Comparison of ENCODE assay signal across 1 cellular context in genomic region chr5:147403659-147404640, GRCh38.
TF ChIP-seq lines count a peak whose summit lies in the region.

No MANE protein-coding gene starts in this region.

TF ChIP-seq in GM12878, 131 proteins besides CTCF, POLR2A, EP300 and RAD21 (continued from another document and continues in another):
- TF ChIP-seq USF1 (IDR thresholded peaks at IDR 0.05; ENCODE audit: borderline replicate concordance, extremely low read length, insufficient read depth, low read depth, low read length): no peak
- TF ChIP-seq PBX3 (IDR thresholded peaks at IDR 0.05; ENCODE audit: insufficient replicate concordance, low read depth, low read length): peak; percentile 14
- no peak for TF ChIP-seq SMAD1 (IDR thresholded peaks at IDR 0.05; ENCODE audit: low read depth, partially characterized antibody)
- no peak for TF ChIP-seq RB1 (IDR thresholded peaks at IDR 0.05; ENCODE audit: borderline replicate concordance)
- TF ChIP-seq MLLT1 (IDR thresholded peaks at IDR 0.05): 0 out of 2 replicates have a peak, but pooled peaks have one; percentile 31
- TF ChIP-seq SP1 (IDR thresholded peaks at IDR 0.05; ENCODE audit: low read depth, low read length): no peak
- no peak for TF ChIP-seq HDAC2 (IDR thresholded peaks at IDR 0.05)
- TF ChIP-seq E2F8 (IDR thresholded peaks at IDR 0.05; ENCODE audit: low read depth, partially characterized antibody): no peak
- peak; percentile 70; the same call in 1 of the 2 replicates for TF ChIP-seq TCF3 (IDR thresholded peaks at IDR 0.05; ENCODE audit: borderline replicate concordance, insufficient read depth, low read depth, low read length)
- TF ChIP-seq NFYA (IDR thresholded peaks at IDR 0.05; ENCODE audit: borderline replicate concordance, low read depth, low read length): no peak
- no peak for TF ChIP-seq KLF5 (IDR thresholded peaks at IDR 0.05; ENCODE audit: partially characterized antibody)
- peak; percentile 71 for TF ChIP-seq NBN (IDR thresholded peaks at IDR 0.05)
- 0 out of 2 replicates have a peak, but pooled peaks have one; percentile 55 for TF ChIP-seq IRF4 (IDR thresholded peaks at IDR 0.05; ENCODE audit: low read depth, low read length)
- no peak for TF ChIP-seq ESRRA (IDR thresholded peaks at IDR 0.05; ENCODE audit: low read length)
- TF ChIP-seq SIX5 (IDR thresholded peaks at IDR 0.05; ENCODE audit: low read depth, low read length, severe bottlenecking): no peak
- TF ChIP-seq SUPT20H (IDR thresholded peaks at IDR 0.05; ENCODE audit: borderline replicate concordance, control insufficient read depth, low read depth, low read length): no peak
- no peak for TF ChIP-seq SMARCA5 (IDR thresholded peaks at IDR 0.05)
- TF ChIP-seq PML (IDR thresholded peaks at IDR 0.05; ENCODE audit: low read length): no peak
- no peak for TF ChIP-seq E2F4 (IDR thresholded peaks at IDR 0.05; ENCODE audit: low read depth, low read length)
- TF ChIP-seq BMI1 (IDR thresholded peaks at IDR 0.05; ENCODE audit: borderline replicate concordance): no peak
- no peak for TF ChIP-seq SREBF2 (IDR thresholded peaks at IDR 0.05; ENCODE audit: low read length)
- no peak for TF ChIP-seq REST (IDR thresholded peaks at IDR 0.05; ENCODE audit: low read depth, low read length)
- TF ChIP-seq RBBP5 (conservative IDR thresholded peaks at IDR 0.05): no peak
- TF ChIP-seq ZBTB33 (IDR thresholded peaks at IDR 0.05): no peak
- no peak for TF ChIP-seq EGR1 (IDR thresholded peaks at IDR 0.05; ENCODE audit: borderline replicate concordance in 1 of 2, low read depth in 2 of 2, low read length in 2 of 2)
- TF ChIP-seq CHD2 (IDR thresholded peaks at IDR 0.05; ENCODE audit: borderline replicate concordance, low read depth, low read length): 0 out of 2 replicates have a peak, but pooled peaks have one; percentile 52
- TF ChIP-seq NKRF (conservative IDR thresholded peaks at IDR 0.05): no peak
- no peak; the same call in 2 of the 3 replicates for TF ChIP-seq POU2F2 (IDR thresholded peaks at IDR 0.05; ENCODE audit: borderline replicate concordance, low read depth, low read length)
- no peak for TF ChIP-seq FOXK2 (IDR thresholded peaks at IDR 0.05)
- no peak for TF ChIP-seq POLR2AphosphoS2 (IDR thresholded peaks at IDR 0.05; ENCODE audit: low read depth, low read length)
- no peak for TF ChIP-seq ATF3 (IDR thresholded peaks at IDR 0.05; ENCODE audit: borderline replicate concordance, extremely low read depth, low read depth, low read length)
- TF ChIP-seq FOXM1 (IDR thresholded peaks at IDR 0.05; ENCODE audit: low read depth, low read length): peak; percentile 50; the same call in 1 of the 2 replicates
- no peak for TF ChIP-seq SIN3A (IDR thresholded peaks at IDR 0.05; ENCODE audit: low read depth, low read length)
- TF ChIP-seq SKIL (IDR thresholded peaks at IDR 0.05; ENCODE audit: low read depth, poor library complexity, severe bottlenecking): peak; percentile 88
- TF ChIP-seq GATAD2B (conservative IDR thresholded peaks at IDR 0.05; ENCODE audit: low read depth): peak; percentile 70
- TF ChIP-seq HSF1 (IDR thresholded peaks at IDR 0.05; ENCODE audit: low read depth, low read length): no peak
- TF ChIP-seq CBFB (IDR thresholded peaks at IDR 0.05; ENCODE audit: low read depth): peak; percentile 55; the same call in 1 of the 2 replicates
- no peak for TF ChIP-seq RFX5 (IDR thresholded peaks at IDR 0.05; ENCODE audit: low read depth, low read length)
- TF ChIP-seq NR2F1 (conservative IDR thresholded peaks at IDR 0.05): peak; percentile 70
- no peak for TF ChIP-seq MYC (IDR thresholded peaks at IDR 0.05; ENCODE audit: insufficient read depth, insufficient read length, insufficient replicate concordance, low read length, severe bottlenecking)
- TF ChIP-seq RAD51 (IDR thresholded peaks at IDR 0.05): peak; percentile 41; the same call in 1 of the 2 replicates
- TF ChIP-seq DPF2 (IDR thresholded peaks at IDR 0.05): peak; percentile 72; the same call in 1 of the 2 replicates
- peak; percentile 84 for TF ChIP-seq ATF7 (IDR thresholded peaks at IDR 0.05; ENCODE audit: low read depth)
